Comparison of ENCODE assay signal across 8 cellular contexts in the genomic region with DNA sequence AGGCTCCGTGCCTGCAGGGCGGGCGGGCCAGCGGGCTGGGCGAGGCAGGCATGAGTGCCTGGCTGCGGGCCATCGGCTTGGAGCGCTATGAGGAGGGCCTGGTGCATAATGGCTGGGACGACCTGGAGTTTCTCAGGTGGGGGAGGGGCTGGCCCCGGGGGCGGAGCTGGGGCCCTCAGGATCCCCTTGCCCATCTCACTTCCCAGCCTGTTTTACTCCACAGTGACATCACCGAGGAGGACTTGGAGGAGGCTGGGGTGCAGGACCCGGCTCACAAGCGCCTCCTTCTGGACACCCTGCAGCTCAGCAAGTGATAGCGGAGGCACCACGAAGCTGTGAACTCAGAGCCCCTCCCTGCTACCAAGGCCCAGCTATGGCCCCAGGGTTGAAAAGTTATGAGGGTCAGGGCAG. TPM values are rescaled to one million over a fixed set of nuclear protein-coding genes. Genes with fewer than 3 reads are reported as not detected.
DNase-seq lines count a peak whose midpoint lies in the region; ATAC-seq and TF ChIP-seq lines count a peak whose summit lies in the region.

No MANE protein-coding gene starts in this region.

- peak; percentile 74 for ATAC-seq in T-helper 17 cell
- ATAC-seq in left lobe of liver, result peak; percentile 31
- peak; percentile 48 to 53 for ATAC-seq in stimulated activated naive B cell treated with anti-CD40 and anti-IgM and Interleukin-4, amounts not matched to agents 10 μg/mL and 1 μg/mL and 100 μg/mL, for 72 hours (replicated peaks)
- ATAC-seq in HG03095 (IDR thresholded peaks at IDR 0.05; ENCODE audit: unreplicated experiment), result no peak
- ATAC-seq in GM19452 (IDR thresholded peaks at IDR 0.05; ENCODE audit: unreplicated experiment), result no peak

- no peak overlapping the region for H3K4me3 Mint-ChIP-seq in T-helper 17 cell
- no peak overlapping the region for H3K4me3 Mint-ChIP-seq in stimulated activated naive B cell treated with anti-CD40 and anti-IgM and Interleukin-4, amounts not matched to agents 10 μg/mL and 1 μg/mL and 100 μg/mL, for 72 hours

- no peak overlapping the region for H3K27ac Mint-ChIP-seq in T-helper 17 cell
- H3K27ac Mint-ChIP-seq in stimulated activated naive B cell treated with anti-CD40 and anti-IgM and Interleukin-4, amounts not matched to agents 10 μg/mL and 1 μg/mL and 100 μg/mL, for 72 hours, result no peak overlapping the region

- H3K4me3 ChIP-seq in choroid plexus epithelial cell (ENCODE audit: low read depth, low read length), result no peak overlapping the region

- peak; percentile 67 for DNase-seq in ELR (ENCODE audit: low read depth)
- peak in 2 of 3 donors; percentile 37 to 40 for DNase-seq in T-helper 17 cell
- DNase-seq in choroid plexus epithelial cell (ENCODE audit: low read depth), result peak; percentile 80
- DNase-seq in left lobe of liver (ENCODE audit: low spot score), result no peak
- DNase-seq in stimulated activated naive B cell treated with anti-CD40 and anti-IgM and Interleukin-4, amounts not matched to agents 10 μg/mL and 1 μg/mL and 100 μg/mL, for 72 hours, result no peak

- H3K4me1 Mint-ChIP-seq in T-helper 17 cell, result peaks cover 30% of the 10 kb centered on the region
- H3K4me1 Mint-ChIP-seq in stimulated activated naive B cell treated with anti-CD40 and anti-IgM and Interleukin-4, amounts not matched to agents 10 μg/mL and 1 μg/mL and 100 μg/mL, for 72 hours, result peaks cover 32 to 54% of the 10 kb centered on the region in 2 donors

- TF ChIP-seq EP300 in Ishikawa (IDR thresholded peaks at IDR 0.05; ENCODE audit: borderline replicate concordance), result no peak

- no peaks in the 10 kb centered on the region for H3K9me3 Mint-ChIP-seq in stimulated activated naive B cell treated with anti-CD40 and anti-IgM and Interleukin-4, amounts not matched to agents 10 μg/mL and 1 μg/mL and 100 μg/mL, for 72 hours

- peaks cover 16% of the 10 kb centered on the region for H3K36me3 Mint-ChIP-seq in T-helper 17 cell (ENCODE audit: low read depth)
- H3K36me3 Mint-ChIP-seq in stimulated activated naive B cell treated with anti-CD40 and anti-IgM and Interleukin-4, amounts not matched to agents 10 μg/mL and 1 μg/mL and 100 μg/mL, for 72 hours, result peaks cover 32 to 38% of the 10 kb centered on the region in 2 donors

- peaks cover 35% of the 10 kb centered on the region for H3K27me3 Mint-ChIP-seq in T-helper 17 cell
- peaks cover 36 to 39% of the 10 kb centered on the region in 2 donors for H3K27me3 Mint-ChIP-seq in stimulated activated naive B cell treated with anti-CD40 and anti-IgM and Interleukin-4, amounts not matched to agents 10 μg/mL and 1 μg/mL and 100 μg/mL, for 72 hours

- TF ChIP-seq CTCF in choroid plexus epithelial cell (conservative IDR thresholded peaks at IDR 0.05; ENCODE audit: low read depth, low read length), result peak; percentile 89

- no peaks in the 10 kb centered on the region for H3K9me3 ChIP-seq in T-helper 17 cell (ENCODE audit: control insufficient read depth, low read length, poor library complexity, severe bottlenecking)

- peak; percentile 66 for TF ChIP-seq RAD21 in Ishikawa (IDR thresholded peaks at IDR 0.05; ENCODE audit: low read depth)

TF ChIP-seq in Ishikawa, 13 proteins besides CTCF, POLR2A, EP300 and RAD21:
- TF ChIP-seq TEAD4 (IDR thresholded peaks at IDR 0.05), result no peak
- TF ChIP-seq, protein P1, sequence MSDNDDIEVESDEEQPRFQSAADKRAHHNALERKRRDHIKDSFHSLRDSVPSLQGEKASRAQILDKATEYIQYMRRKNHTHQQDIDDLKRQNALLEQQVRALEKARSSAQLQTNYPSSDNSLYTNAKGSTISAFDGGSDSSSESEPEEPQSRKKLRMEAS (IDR thresholded peaks at IDR 0.05), result no peak
- TF ChIP-seq CREB1 (IDR thresholded peaks at IDR 0.05; ENCODE audit: low read depth), result no peak
- TF ChIP-seq NFIC (IDR thresholded peaks at IDR 0.05), result no peak
- TF ChIP-seq, protein P2, sequence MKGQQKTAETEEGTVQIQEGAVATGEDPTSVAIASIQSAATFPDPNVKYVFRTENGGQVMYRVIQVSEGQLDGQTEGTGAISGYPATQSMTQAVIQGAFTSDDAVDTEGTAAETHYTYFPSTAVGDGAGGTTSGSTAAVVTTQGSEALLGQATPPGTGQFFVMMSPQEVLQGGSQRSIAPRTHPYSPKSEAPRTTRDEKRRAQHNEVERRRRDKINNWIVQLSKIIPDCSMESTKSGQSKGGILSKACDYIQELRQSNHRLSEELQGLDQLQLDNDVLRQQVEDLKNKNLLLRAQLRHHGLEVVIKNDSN (IDR thresholded peaks at IDR 0.05), result no peak
- TF ChIP-seq YY1 (IDR thresholded peaks at IDR 0.05; ENCODE audit: low read depth), result no peak
- TF ChIP-seq ZBTB7A (IDR thresholded peaks at IDR 0.05; ENCODE audit: low read depth), result no peak; the same call in 1 of the 2 replicates
- TF ChIP-seq FOXM1 (IDR thresholded peaks at IDR 0.05; ENCODE audit: borderline replicate concordance, low read depth), result no peak

RNA-seq across cellular contexts. Expression of a gene that starts 5.9 kb away (rescaled TPM):
- total RNA-seq in T-helper 17 cell, result not detected
- total RNA-seq in left lobe of liver, result not detected

RNA-seq across cellular contexts. Expression of a gene that starts 13.5 kb away (rescaled TPM):
- total RNA-seq in T-helper 17 cell (100 to 1,000 TPM; 102 to 108 TPM), left lobe of liver (56.3 TPM)

RNA-seq across cellular contexts. Expression of a gene that starts 21.5 kb away (rescaled TPM):
- not detected for total RNA-seq in T-helper 17 cell
- 5.8 TPM for total RNA-seq in left lobe of liver

RNA-seq across cellular contexts. Expression of a gene that starts 46.1 kb away (rescaled TPM):
- total RNA-seq in T-helper 17 cell (not detected), left lobe of liver (not detected)

Comparison
In these comparisons a context has a peak if more than half of its experiments do, and no peak if none do; other contexts are left out.
1. DNase-seq: peak in ELR (single experiment), T-helper 17 cell (2 of 3) and choroid plexus epithelial cell (single experiment); none in left lobe of liver (single experiment) and stimulated activated naive B cell treated with anti-CD40 and anti-IgM and Interleukin-4, amounts not matched to agents 10 μg/mL and 1 μg/mL and 100 μg/mL, for 72 hours (single experiment).
2. ATAC-seq: peak in T-helper 17 cell (single experiment), left lobe of liver (single experiment) and stimulated activated naive B cell treated with anti-CD40 and anti-IgM and Interleukin-4, amounts not matched to agents 10 μg/mL and 1 μg/mL and 100 μg/mL, for 72 hours (2 of 2); none in HG03095 (single experiment) and GM19452 (single experiment).